ENCODE assay signal across 2 cellular contexts in the genomic region with DNA sequence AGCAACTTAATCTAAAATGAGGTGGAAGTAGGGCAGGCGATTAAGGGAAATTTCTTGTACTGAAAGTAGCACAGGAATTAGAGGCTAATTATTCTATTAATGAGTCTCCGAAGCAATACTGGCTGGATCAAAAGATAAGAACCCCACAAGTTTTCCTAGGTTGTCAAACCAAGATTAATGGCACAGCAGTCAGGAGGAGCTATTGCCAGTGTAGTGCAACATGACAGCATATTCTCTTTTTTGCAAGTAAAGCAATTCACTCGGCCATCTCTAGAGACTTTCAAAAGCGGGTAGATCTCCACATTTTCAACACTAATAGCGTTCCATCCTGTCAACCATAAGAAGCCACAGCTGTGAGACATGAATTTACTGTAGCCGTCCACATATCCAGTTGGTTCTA.
TF ChIP-seq lines count a peak whose summit lies in the region.

No MANE protein-coding gene starts in this region.

TF ChIP-seq in SK-N-SH, 30 proteins besides CTCF, POLR2A, EP300 and RAD21 (continued from another document):
- TF ChIP-seq, protein P1, sequence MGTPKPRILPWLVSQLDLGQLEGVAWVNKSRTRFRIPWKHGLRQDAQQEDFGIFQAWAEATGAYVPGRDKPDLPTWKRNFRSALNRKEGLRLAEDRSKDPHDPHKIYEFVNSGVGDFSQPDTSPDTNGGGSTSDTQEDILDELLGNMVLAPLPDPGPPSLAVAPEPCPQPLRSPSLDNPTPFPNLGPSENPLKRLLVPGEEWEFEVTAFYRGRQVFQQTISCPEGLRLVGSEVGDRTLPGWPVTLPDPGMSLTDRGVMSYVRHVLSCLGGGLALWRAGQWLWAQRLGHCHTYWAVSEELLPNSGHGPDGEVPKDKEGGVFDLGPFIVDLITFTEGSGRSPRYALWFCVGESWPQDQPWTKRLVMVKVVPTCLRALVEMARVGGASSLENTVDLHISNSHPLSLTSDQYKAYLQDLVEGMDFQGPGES (IDR thresholded peaks at IDR 0.05; ENCODE audit: low read depth, low read length): no peak

TF ChIP-seq in SK-N-SH treated with all-trans-retinoic acid at 6 μM for 48 hours, 23 proteins besides CTCF, POLR2A, EP300 and RAD21 (continued from another document):
- TF ChIP-seq, protein P2, sequence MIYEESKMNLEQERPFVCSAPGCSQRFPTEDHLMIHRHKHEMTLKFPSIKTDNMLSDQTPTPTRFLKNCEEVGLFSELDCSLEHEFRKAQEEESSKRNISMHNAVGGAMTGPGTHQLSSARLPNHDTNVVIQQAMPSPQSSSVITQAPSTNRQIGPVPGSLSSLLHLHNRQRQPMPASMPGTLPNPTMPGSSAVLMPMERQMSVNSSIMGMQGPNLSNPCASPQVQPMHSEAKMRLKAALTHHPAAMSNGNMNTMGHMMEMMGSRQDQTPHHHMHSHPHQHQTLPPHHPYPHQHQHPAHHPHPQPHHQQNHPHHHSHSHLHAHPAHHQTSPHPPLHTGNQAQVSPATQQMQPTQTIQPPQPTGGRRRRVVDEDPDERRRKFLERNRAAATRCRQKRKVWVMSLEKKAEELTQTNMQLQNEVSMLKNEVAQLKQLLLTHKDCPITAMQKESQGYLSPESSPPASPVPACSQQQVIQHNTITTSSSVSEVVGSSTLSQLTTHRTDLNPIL (CRISPR knock-in tag; IDR thresholded peaks at IDR 0.05; ENCODE audit: low read depth): no peak
- TF ChIP-seq ZC3H10 (CRISPR knock-in tag; IDR thresholded peaks at IDR 0.05): no peak
- no peak for TF ChIP-seq GLIS3 (CRISPR knock-in tag; IDR thresholded peaks at IDR 0.05)
- no peak for TF ChIP-seq ZNF565 (CRISPR knock-in tag; conservative IDR thresholded peaks at IDR 0.05; ENCODE audit: low read depth)
